Comparison of ENCODE assay signal across 27 cellular contexts in genomic region chrX:27597506-27597905, GRCh38. TPM values are rescaled to one million over a fixed set of nuclear protein-coding genes. Genes with fewer than 3 reads are reported as not detected.
"Had no signal": no experiment of that assay in that cellular context is flagged by ENCODE, and none has a peak within 500 bp of the region (broad histone marks: within the 10 kb centered on the region; RNA-seq: fewer than 3 reads in every experiment).

No MANE protein-coding gene starts in this region.

- FAIRE-seq: small intestine had no signal

- ATAC-seq: activated naive CD4-positive, alpha-beta T cell treated with anti-CD3 and anti-CD28 coated beads, Interleukin-2, amount 50 U/mL, for 72 hours; activated T-cell treated with anti-CD3 and anti-CD28 coated beads, Interleukin-2, amount 50 U/mL, for 72 hours; effector memory CD8-positive, alpha-beta T cell; gastrocnemius medialis had no signal

- H3K4me1 ChIP-seq: adrenal gland, gastrocnemius medialis, right lobe of liver, tibial nerve, vagina had no signal

- H3K27me3 ChIP-seq: adrenal gland, gastrocnemius medialis, right lobe of liver, tibial nerve, vagina had no signal

- H3K27ac ChIP-seq: adrenal gland, epithelial cell of prostate, gastrocnemius medialis, right lobe of liver, tibial nerve, vagina had no signal

- DNase-seq: activated CD4-positive, alpha-beta T cell treated with anti-CD3 and anti-CD28 coated beads, Interleukin-2, amount 10 ng/mL, durations not matched to agents 7 days and 5 days; activated CD8-positive, alpha-beta memory T cell treated with anti-CD3 and anti-CD28 coated beads for 24 hours; activated CD8-positive, alpha-beta memory T cell treated with anti-CD3 and anti-CD28 coated beads, Interleukin-2, amount 50 U/mL, for 48 hours; activated gamma-delta T cell; activated T-cell treated with anti-CD3 and anti-CD28 coated beads, Interleukin-2, amount 50 U/mL, for 72 hours; adrenal gland; effector memory CD8-positive, alpha-beta T cell; gastrocnemius medialis; head of caudate nucleus; mesenchymal stem cell; naive B cell; right lobe of liver; small intestine; stimulated activated CD4-positive, alpha-beta T cell treated with anti-CD3 and anti-CD28 coated beads, Interleukin-15, amount 100 ng/mL, for 24 hours; stimulated activated CD4-positive, alpha-beta T cell treated with anti-CD3 and anti-CD28 coated beads, Interleukin-2, amount 100 ng/mL, for 48 hours; T1000 had no signal

RNA-seq across cellular contexts. Expression of gene DCAF8L2, which starts 7.4 kb away (rescaled TPM):
- total RNA-seq: activated CD4-positive, alpha-beta T cell treated with anti-CD3 and anti-CD28 coated beads, Interleukin-2, amount 10 ng/mL, durations not matched to agents 7 days and 5 days; activated naive CD4-positive, alpha-beta T cell treated with anti-CD3 and anti-CD28 coated beads, Interleukin-2, amount 50 U/mL, for 72 hours; activated T-cell treated with anti-CD3 and anti-CD28 coated beads, Interleukin-2, amount 50 U/mL, for 72 hours; adrenal gland; cardiac septum; dermis microvascular lymphatic vessel endothelial cell; gastrocnemius medialis; liver; mucosa of descending colon; neural crest cell; osteoblast; right lobe of liver; T-helper 1 cell treated with Interleukin-12 subunit alpha and Interleukin-12 subunit beta and Interleukin-4 antibody, amounts not matched to agents 30 ng/mL and 1 ng/mL, for 36 hours; tibial nerve; vagina had no signal
- polyA plus RNA-seq: adrenal gland, liver, small intestine had no signal
